Comparison of ENCODE assay signal across 23 cellular contexts in the genomic region with DNA sequence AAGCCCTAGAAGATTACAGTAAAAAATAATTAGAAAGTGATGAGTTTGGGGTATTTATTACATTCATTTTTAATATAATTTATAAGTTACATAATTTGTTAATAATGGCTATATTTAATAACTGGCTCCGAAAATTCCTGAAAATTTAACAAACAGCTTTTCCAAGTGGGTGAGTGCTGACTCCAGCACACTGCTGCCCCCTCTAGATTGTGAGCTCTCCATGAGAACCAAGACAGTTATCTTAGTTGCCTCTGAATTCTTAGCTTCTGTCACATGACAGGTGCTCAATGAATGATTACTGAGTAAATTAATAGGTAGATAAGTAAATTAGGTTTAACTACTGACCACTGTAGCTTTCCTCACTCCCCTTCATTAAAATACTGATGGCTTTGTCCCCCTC.
"Had no signal": no experiment of that assay in that cellular context is flagged by ENCODE, and none has a peak within 500 bp of the region (broad histone marks: within the 10 kb centered on the region; RNA-seq: fewer than 3 reads in every experiment).

No MANE protein-coding gene starts in this region.

- H3K9me3 Mint-ChIP-seq: activated CD4-positive, alpha-beta T cell treated with anti-CD3 and anti-CD28 coated beads, Interleukin-2, amount 10 ng/mL, durations not matched to agents 24 days and 14 days; activated naive CD4-positive, alpha-beta T cell treated with anti-CD3 and anti-CD28 coated beads, Interleukin-2, amount 50 U/mL, for 24 hours; natural killer cell; stimulated activated effector memory CD8-positive, alpha-beta T cell treated with anti-CD3 and anti-CD28 coated beads, Interleukin-12 subunit alpha, Interleukin-12 subunit beta, amount 100 ng/mL, for 72 hours had no signal

- H3K4me3 ChIP-seq: adrenal gland, gastrocnemius medialis, heart left ventricle, spleen, thoracic aorta, upper lobe of right lung had no signal

- H3K4me1 ChIP-seq: gastrocnemius medialis, spleen, upper lobe of right lung had no signal

- H3K4me3 Mint-ChIP-seq: activated CD4-positive, alpha-beta T cell treated with anti-CD3 and anti-CD28 coated beads, Interleukin-2, amount 10 ng/mL, durations not matched to agents 24 days and 14 days; activated CD8-positive, alpha-beta T cell treated with anti-CD3 and anti-CD28 coated beads, Interleukin-2, amount 10 ng/mL, durations not matched to agents 7 days and 5 days; activated naive CD4-positive, alpha-beta T cell treated with anti-CD3 and anti-CD28 coated beads, Interleukin-2, amount 50 U/mL, for 24 hours; natural killer cell; stimulated activated effector memory CD8-positive, alpha-beta T cell treated with anti-CD3 and anti-CD28 coated beads, Interleukin-12 subunit alpha, Interleukin-12 subunit beta, amount 100 ng/mL, for 72 hours; T-helper 17 cell had no signal

- H3K27me3 ChIP-seq: adrenal gland, gastrocnemius medialis, heart left ventricle, spleen, upper lobe of right lung had no signal

- ATAC-seq: activated CD8-positive, alpha-beta T cell treated with anti-CD3 and anti-CD28 coated beads, Interleukin-2, amount 10 ng/mL, durations not matched to agents 7 days and 5 days; gastrocnemius medialis; left colon; natural killer cell; stimulated activated effector memory CD8-positive, alpha-beta T cell treated with anti-CD3 and anti-CD28 coated beads, Interleukin-12 subunit alpha, Interleukin-12 subunit beta, amount 100 ng/mL, for 72 hours; T-helper 17 cell; upper lobe of right lung had no signal

- H3K36me3 ChIP-seq: adrenal gland, gastrocnemius medialis, heart left ventricle, spleen, thoracic aorta, upper lobe of right lung had no signal

- H3K27me3 Mint-ChIP-seq: activated naive CD4-positive, alpha-beta T cell treated with anti-CD3 and anti-CD28 coated beads, Interleukin-2, amount 50 U/mL, for 24 hours had no signal

- DNase-seq: activated CD4-positive, alpha-beta T cell treated with anti-CD3 and anti-CD28 coated beads, Interleukin-2, amount 10 ng/mL, durations not matched to agents 24 days and 14 days; activated CD4-positive, CD25-positive, alpha-beta regulatory T cell; activated CD8-positive, alpha-beta memory T cell treated with anti-CD3 and anti-CD28 coated beads, Interleukin-2, amount 50 U/mL, for 4 hours; activated CD8-positive, alpha-beta T cell treated with anti-CD3 and anti-CD28 coated beads, Interleukin-2, amount 10 ng/mL, durations not matched to agents 7 days and 5 days; activated effector memory CD4-positive, alpha-beta T cell treated with anti-CD3 and anti-CD28 coated beads, Interleukin-2, amount 50 U/mL, for 16 hours; activated T-cell treated with anti-CD3 and anti-CD28 coated beads, Interleukin-2, amount 50 U/mL, for 48 hours; adrenal gland; central memory CD4-positive, alpha-beta T cell; effector memory CD4-positive, alpha-beta T cell; gastrocnemius medialis; heart left ventricle; left colon; natural killer cell; posterior cingulate gyrus; right cardiac atrium; spleen; stimulated activated CD4-positive, alpha-beta T cell treated with anti-CD3 and anti-CD28 coated beads, Interleukin-1b, Interleukin-23, amount 100 ng/mL, for 48 hours; T-helper 17 cell; upper lobe of right lung had no signal

- H3K27ac ChIP-seq: adrenal gland, epithelial cell of prostate, gastrocnemius medialis, heart left ventricle, spleen, thoracic aorta, upper lobe of right lung had no signal

- H3K27ac Mint-ChIP-seq: activated CD4-positive, alpha-beta T cell treated with anti-CD3 and anti-CD28 coated beads, Interleukin-2, amount 10 ng/mL, durations not matched to agents 24 days and 14 days; activated CD8-positive, alpha-beta T cell treated with anti-CD3 and anti-CD28 coated beads, Interleukin-2, amount 10 ng/mL, durations not matched to agents 7 days and 5 days; activated naive CD4-positive, alpha-beta T cell treated with anti-CD3 and anti-CD28 coated beads, Interleukin-2, amount 50 U/mL, for 24 hours; natural killer cell; stimulated activated effector memory CD8-positive, alpha-beta T cell treated with anti-CD3 and anti-CD28 coated beads, Interleukin-12 subunit alpha, Interleukin-12 subunit beta, amount 100 ng/mL, for 72 hours; T-helper 17 cell had no signal

- H3K4me1 Mint-ChIP-seq: natural killer cell; stimulated activated effector memory CD8-positive, alpha-beta T cell treated with anti-CD3 and anti-CD28 coated beads, Interleukin-12 subunit alpha, Interleukin-12 subunit beta, amount 100 ng/mL, for 72 hours had no signal

- H3K36me3 Mint-ChIP-seq: natural killer cell; stimulated activated effector memory CD8-positive, alpha-beta T cell treated with anti-CD3 and anti-CD28 coated beads, Interleukin-12 subunit alpha, Interleukin-12 subunit beta, amount 100 ng/mL, for 72 hours had no signal

- H3K9me3 ChIP-seq: gastrocnemius medialis, spleen, upper lobe of right lung had no signal
